In genomic region chr10:59809644-59809974, GRCh38 we compare ENCODE assay signal across 21 cellular contexts. TPM values are rescaled to one million over a fixed set of nuclear protein-coding genes. Genes with fewer than 3 reads are reported as not detected.
DNase-seq lines count a peak whose midpoint lies in the region; ATAC-seq and TF ChIP-seq lines count a peak whose summit lies in the region.
"Had no signal": no experiment of that assay in that cellular context is flagged by ENCODE, and none has a peak within 500 bp of the region (broad histone marks: within the 10 kb centered on the region; RNA-seq: fewer than 3 reads in every experiment).

No MANE protein-coding gene starts in this region.

- CTCF ChIA-PET in CD4-positive, alpha-beta T cell (lab: Charles Lee) = interaction anchor here (1.1 kb wide), 1 partner anchor 10 kb away, joined by 3 read pairs; no protein-coding TSS in a partner anchor
- CTCF ChIA-PET in A673 (lab: Charles Lee) = interaction anchor here (2.0 kb wide), 1 partner anchor 184 kb away, joined by 10 read pairs; no protein-coding TSS in a partner anchor

- peak; percentile 6 for TF ChIP-seq CTCF in CD4-positive, alpha-beta T cell (IDR thresholded peaks at IDR 0.05)
- TF ChIP-seq CTCF in VCaP (conservative IDR thresholded peaks at IDR 0.05) (peak; percentile 42; the same call in 1 of the 2 replicates), neural progenitor cell (IDR thresholded peaks at IDR 0.05) (no peak), A673 (conservative IDR thresholded peaks at IDR 0.05; ENCODE audit: low read depth, low read length) (no peak)

- H3K9me3 Mint-ChIP-seq in CD4-positive, alpha-beta T cell = no peaks in the 10 kb centered on the region
- no peaks in the 10 kb centered on the region for H3K9me3 Mint-ChIP-seq in neural progenitor cell
- H3K9me3 Mint-ChIP-seq: activated naive CD8-positive, alpha-beta T cell treated with anti-CD3 and anti-CD28 coated beads, Interleukin-2, amount 10 ng/mL, durations not matched to agents 7 days and 5 days; dendritic cell treated with granulocyte-macrophage colony-stimulating factor and Interleukin-4, amounts not matched to agents 40 ng/mL and 50 ng/mL, for 4 days; naive thymus-derived CD4-positive, alpha-beta T cell had no signal

- no peaks in the 10 kb centered on the region for H3K9me3 ChIP-seq in CD4-positive, alpha-beta T cell (ENCODE audit: control insufficient read depth, low read length)
- no peaks in the 10 kb centered on the region for H3K9me3 ChIP-seq in neural progenitor cell (ENCODE audit: low read depth)
- no peaks in the 10 kb centered on the region for H3K9me3 ChIP-seq in A673 (ENCODE audit: low read depth, low read length, poor library complexity, severe bottlenecking)
- H3K9me3 ChIP-seq: ascending aorta, gastroesophageal sphincter, left lung, ovary had no signal

- no peak overlapping the region for H3K27ac Mint-ChIP-seq in CD4-positive, alpha-beta T cell
- H3K27ac Mint-ChIP-seq in neural progenitor cell = peak overlapping the region; percentile 68
- H3K27ac Mint-ChIP-seq: activated naive CD8-positive, alpha-beta T cell treated with anti-CD3 and anti-CD28 coated beads, Interleukin-2, amount 10 ng/mL, durations not matched to agents 7 days and 5 days; dendritic cell treated with granulocyte-macrophage colony-stimulating factor and Interleukin-4, amounts not matched to agents 40 ng/mL and 50 ng/mL, for 4 days had no signal

- H3K4me3 Mint-ChIP-seq in CD4-positive, alpha-beta T cell = no peak overlapping the region
- H3K4me3 Mint-ChIP-seq in neural progenitor cell = no peak overlapping the region
- H3K4me3 Mint-ChIP-seq: activated naive CD8-positive, alpha-beta T cell treated with anti-CD3 and anti-CD28 coated beads, Interleukin-2, amount 10 ng/mL, durations not matched to agents 7 days and 5 days; dendritic cell treated with granulocyte-macrophage colony-stimulating factor and Interleukin-4, amounts not matched to agents 40 ng/mL and 50 ng/mL, for 4 days; naive thymus-derived CD4-positive, alpha-beta T cell had no signal

- intact Hi-C loops in CD4-positive, alpha-beta T cell (cut with DNase I, micrococcal nuclease) = no loop called here
- intact Hi-C loops in A673 (cut with micrococcal nuclease; ENCODE audit: unreplicated experiment) = loop anchor here (1.0 to 5.0 kb wide), 4 partner anchors 98 to 575 kb away; partner anchors contain the start of gene CCDC6

- peaks cover 16% of the 10 kb centered on the region for H3K36me3 ChIP-seq in neural progenitor cell
- peaks cover 18% of the 10 kb centered on the region for H3K36me3 ChIP-seq in A673 (ENCODE audit: insufficient read depth, low read length, poor library complexity, severe bottlenecking)
- H3K36me3 ChIP-seq: ovary had no signal

- no peaks in the 10 kb centered on the region for H3K79me2 ChIP-seq in neural progenitor cell (ENCODE audit: low read depth)

- ATAC-seq in CD4-positive, alpha-beta T cell (ENCODE audit: poor library complexity) = no peak
- ATAC-seq in GM21576 (IDR thresholded peaks at IDR 0.05; ENCODE audit: unreplicated experiment) = peak; percentile 14
- ATAC-seq in HG03460 (IDR thresholded peaks at IDR 0.05; ENCODE audit: unreplicated experiment) = no peak
- ATAC-seq: gastroesophageal sphincter had no signal

- no peak for DNase-seq in CD4-positive, alpha-beta T cell
- DNase-seq in neural progenitor cell (ENCODE audit: low spot score) (no peak), globus pallidus (ENCODE audit: low spot score) (no peak), A673 (ENCODE audit: low spot score) (no peak)
- DNase-seq: activated gamma-delta T cell, DMS79 treated with DMSO at 0.1 percent for 48 hours had no signal

- no peak overlapping the region for H3K9ac ChIP-seq in neural progenitor cell
- H3K9ac ChIP-seq: GM23248 had no signal

- H3K4me1 ChIP-seq in neural progenitor cell = peaks cover 9% of the 10 kb centered on the region
- peaks cover 27% of the 10 kb centered on the region for H3K4me1 ChIP-seq in A673 (ENCODE audit: insufficient read depth, low read length, poor library complexity, severe bottlenecking)

- no peak overlapping the region for H3K4me3 ChIP-seq in neural progenitor cell
- no peak overlapping the region for H3K4me3 ChIP-seq in A673 (ENCODE audit: low read depth, low read length, poor library complexity, severe bottlenecking)
- H3K4me3 ChIP-seq: ascending aorta, gastroesophageal sphincter, GM23248, left lung, ovary, skin epidermis had no signal

- H2AFZ ChIP-seq in neural progenitor cell (replicated peaks) = no peak overlapping the region
- H2AFZ ChIP-seq: GM23248 had no signal

- no TSS peak for BruUV-seq in A673 (replicated peaks; lab: Mats Ljungman, UMichigan)

- H3K27ac ChIP-seq in CD4-positive, alpha-beta T cell (ENCODE audit: low read depth, low read length) = no peak overlapping the region
- H3K27ac ChIP-seq in VCaP (no peak overlapping the region), neural progenitor cell (no peak overlapping the region), A673 (ENCODE audit: low read depth, low read length, poor library complexity, severe bottlenecking) (no peak overlapping the region)
- H3K27ac ChIP-seq: gastroesophageal sphincter, GM23248, left lung, ovary, skin epidermis had no signal

- H3K4me2 ChIP-seq in neural progenitor cell = no peak overlapping the region

- H4K20me1 ChIP-seq in neural progenitor cell (ENCODE audit: low read depth) = peaks cover 8% of the 10 kb centered on the region

- peaks cover 97% of the 10 kb centered on the region for H3K36me3 Mint-ChIP-seq in CD4-positive, alpha-beta T cell (ENCODE audit: low read depth)
- H3K36me3 Mint-ChIP-seq in neural progenitor cell = peaks cover 44% of the 10 kb centered on the region

- H3K27me3 ChIP-seq in CD4-positive, alpha-beta T cell (ENCODE audit: control insufficient read depth, insufficient read depth, low read length) = no peaks in the 10 kb centered on the region
- H3K27me3 ChIP-seq in neural progenitor cell (no peaks in the 10 kb centered on the region), A673 (replicated peaks; ENCODE audit: insufficient read depth, low read depth, low read length, poor library complexity) (no peaks in the 10 kb centered on the region)
- H3K27me3 ChIP-seq: ascending aorta, gastroesophageal sphincter, left lung, ovary had no signal

- POLR2A ChIA-PET in CD4-positive, alpha-beta T cell (lab: Charles Lee) = no interaction called here
- POLR2A ChIA-PET in A673 (lab: Charles Lee; ENCODE audit: low non-redundant PET) = no interaction called here

- H3K4me1 Mint-ChIP-seq in CD4-positive, alpha-beta T cell (ENCODE audit: low read depth) = no peaks in the 10 kb centered on the region
- peaks cover 11% of the 10 kb centered on the region for H3K4me1 Mint-ChIP-seq in neural progenitor cell
- H3K4me1 Mint-ChIP-seq: activated naive CD8-positive, alpha-beta T cell treated with anti-CD3 and anti-CD28 coated beads, Interleukin-2, amount 10 ng/mL, durations not matched to agents 7 days and 5 days had no signal

- no peaks in the 10 kb centered on the region for H3K27me3 Mint-ChIP-seq in CD4-positive, alpha-beta T cell
- H3K27me3 Mint-ChIP-seq in neural progenitor cell (ENCODE audit: insufficient read depth, low read depth) = no peaks in the 10 kb centered on the region
- H3K27me3 Mint-ChIP-seq: activated naive CD8-positive, alpha-beta T cell treated with anti-CD3 and anti-CD28 coated beads, Interleukin-2, amount 10 ng/mL, durations not matched to agents 7 days and 5 days; dendritic cell treated with granulocyte-macrophage colony-stimulating factor and Interleukin-4, amounts not matched to agents 40 ng/mL and 50 ng/mL, for 4 days; naive thymus-derived CD4-positive, alpha-beta T cell had no signal

- H3F3A ChIP-seq in neural progenitor cell (ENCODE audit: low read depth) = no peaks in the 10 kb centered on the region

RNA-seq across cellular contexts. Expression of gene MRLN, which starts 56.4 kb away (rescaled TPM):
- total RNA-seq in CD4-positive, alpha-beta T cell = under 1 TPM in 1 of 2 experiments, not detected in 1; 0.56 TPM
- total RNA-seq in neural progenitor cell (ENCODE audit: low replicate concordance) (not detected in 2 replicates), A673 (2021) (0.72 TPM in 1 of 2 replicates, not detected in the other)
- total RNA-seq: activated naive CD8-positive, alpha-beta T cell treated with anti-CD3 and anti-CD28 coated beads, Interleukin-2, amount 10 ng/mL, durations not matched to agents 7 days and 5 days; ascending aorta; Calu3; cardiac septum; gastroesophageal sphincter; GM23248; left lung; naive thymus-derived CD4-positive, alpha-beta T cell; renal cortical epithelial cell had no signal

Comparison
In these comparisons a context has a peak if more than half of its experiments do, and no peak if none do; other contexts are left out.
1. CTCF ChIP-seq: peak in CD4-positive, alpha-beta T cell (single experiment) and VCaP (single experiment); none in neural progenitor cell (single experiment) and A673 (single experiment).